9 cellular contexts compared by ENCODE assay signal in the genomic region with DNA sequence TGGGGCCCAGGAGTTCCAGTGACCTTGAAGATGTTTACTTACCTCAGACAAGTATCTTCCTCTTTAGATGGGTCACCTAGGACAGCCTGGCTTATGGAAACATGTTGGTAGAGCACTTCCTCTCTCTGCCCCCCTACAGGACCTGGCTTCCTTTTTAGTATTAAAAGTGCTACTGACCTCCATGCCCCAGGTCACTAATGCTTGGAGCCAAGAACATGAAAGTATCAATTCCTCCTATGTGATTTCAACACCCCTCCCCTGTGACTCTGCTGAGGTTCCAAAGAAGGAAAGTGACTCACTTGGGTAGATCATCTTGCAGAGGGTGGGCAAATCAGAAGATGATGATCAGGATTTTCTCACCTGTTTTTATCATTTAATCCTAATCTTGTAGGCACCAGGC.
DNase-seq lines count a peak whose midpoint lies in the region; ATAC-seq lines count a peak whose summit lies in the region.
"Had no signal": no experiment of that assay in that cellular context is flagged by ENCODE, and none has a peak within 500 bp of the region (broad histone marks: within the 10 kb centered on the region; RNA-seq: fewer than 3 reads in every experiment).

No MANE protein-coding gene starts in this region.

- peak; percentile 96 for DNase-seq in NOMO-1 treated with DMSO at 0.1 percent for 48 hours (lab: John Stamatoyannopoulos, UW; ENCODE audit: unreplicated experiment)
- peak; percentile 14 for DNase-seq in mesenchymal stem cell
- DNase-seq in activated CD8-positive, alpha-beta memory T cell treated with anti-CD3 and anti-CD28 coated beads, Interleukin-2, amount 10 ng/mL, durations not matched to agents 7 days and 5 days, result no peak
- DNase-seq in iPS-NIHi11 (ENCODE audit: low spot score), result no peak
- no peak for DNase-seq in HAP-1 (ENCODE audit: low spot score in 2 of 2)
- no peak for DNase-seq in activated effector memory CD4-positive, alpha-beta T cell treated with Interleukin-2 at 50 U/mL for 16 hours
- DNase-seq: NCI-H2107 had no signal

- no peak overlapping the region for H3K9ac ChIP-seq in mesenchymal stem cell (ENCODE audit: low read length)

- peaks cover 2% of the 10 kb centered on the region for H3K4me1 Mint-ChIP-seq in activated CD8-positive, alpha-beta memory T cell treated with anti-CD3 and anti-CD28 coated beads, Interleukin-2, amount 10 ng/mL, durations not matched to agents 7 days and 5 days

- H3K36me3 ChIP-seq in mesenchymal stem cell (ENCODE audit: control insufficient read depth in 1 of 2, insufficient read depth in 2 of 2, low read depth in 1 of 2, low read length in 2 of 2) (no peaks in the 10 kb centered on the region), HAP-1 (replicated peaks) (no peaks in the 10 kb centered on the region)

- ATAC-seq in GM18867 (IDR thresholded peaks at IDR 0.05; ENCODE audit: unreplicated experiment), result peak; percentile 52
- ATAC-seq in HG02642 (IDR thresholded peaks at IDR 0.05; ENCODE audit: poor library complexity, unreplicated experiment), result peak; percentile 62
- ATAC-seq in activated CD8-positive, alpha-beta memory T cell treated with anti-CD3 and anti-CD28 coated beads, Interleukin-2, amount 10 ng/mL, durations not matched to agents 7 days and 5 days, result no peak

- H3K27me3 ChIP-seq in mesenchymal stem cell (ENCODE audit: control insufficient read depth in 1 of 2, insufficient read depth in 1 of 2, low read length in 2 of 2), result no peaks in the 10 kb centered on the region
- H3K27me3 ChIP-seq in HAP-1 (ENCODE audit: low read depth), result no peaks in the 10 kb centered on the region

- no peak overlapping the region for H3K4ac ChIP-seq in mesenchymal stem cell (ENCODE audit: low read depth in 1 of 2, low read length in 2 of 2)

- H2BK15ac ChIP-seq in mesenchymal stem cell (ENCODE audit: low read depth, poor library complexity, severe bottlenecking), result no peak overlapping the region

- no peak overlapping the region for H2AFZ ChIP-seq in mesenchymal stem cell (ENCODE audit: low read depth, low read length)

- no peaks in the 10 kb centered on the region for H3K36me3 Mint-ChIP-seq in activated CD8-positive, alpha-beta memory T cell treated with anti-CD3 and anti-CD28 coated beads, Interleukin-2, amount 10 ng/mL, durations not matched to agents 7 days and 5 days

- H2AK5ac ChIP-seq in mesenchymal stem cell (ENCODE audit: low read length, severe bottlenecking), result no peak overlapping the region

- in situ Hi-C loops in HAP-1 (cut with MboI; ENCODE audit: low sequenced_read_pairs), result loop anchor here (10.0 to 25.0 kb wide), 2 partner anchors 194 to 407 kb away; no protein-coding TSS in a partner anchor

- H3K9me3 ChIP-seq in mesenchymal stem cell (ENCODE audit: control insufficient read depth, low read length), result no peaks in the 10 kb centered on the region
- no peaks in the 10 kb centered on the region for H3K9me3 ChIP-seq in HAP-1

- H3K27ac ChIP-seq in mesenchymal stem cell (ENCODE audit: low read length, poor library complexity, severe bottlenecking), result no peak overlapping the region

- no peak overlapping the region for H3K23ac ChIP-seq in mesenchymal stem cell (ENCODE audit: low read length in 2 of 2)

- no peak overlapping the region for H4K8ac ChIP-seq in mesenchymal stem cell (ENCODE audit: low read length)

- H2BK120ac ChIP-seq in mesenchymal stem cell (ENCODE audit: low read depth, low read length), result no peak overlapping the region

- no peak overlapping the region for H3K4me3 Mint-ChIP-seq in activated CD8-positive, alpha-beta memory T cell treated with anti-CD3 and anti-CD28 coated beads, Interleukin-2, amount 10 ng/mL, durations not matched to agents 7 days and 5 days

- H2BK5ac ChIP-seq in mesenchymal stem cell (ENCODE audit: low read depth, low read length, poor library complexity, severe bottlenecking), result no peak overlapping the region

- H3K4me1 ChIP-seq in mesenchymal stem cell (ENCODE audit: control insufficient read depth, insufficient read depth, low read depth, low read length) (no peaks in the 10 kb centered on the region), HAP-1 (no peaks in the 10 kb centered on the region)

- no peak overlapping the region for H2BK12ac ChIP-seq in mesenchymal stem cell (ENCODE audit: low read length in 2 of 2)

- peaks cover 7% of the 10 kb centered on the region for H3K27me3 Mint-ChIP-seq in activated CD8-positive, alpha-beta memory T cell treated with anti-CD3 and anti-CD28 coated beads, Interleukin-2, amount 10 ng/mL, durations not matched to agents 7 days and 5 days

- CTCF ChIA-PET in activated CD8-positive, alpha-beta memory T cell treated with anti-CD3 and anti-CD28 coated beads, Interleukin-2, amount 10 ng/mL, durations not matched to agents 7 days and 5 days (lab: Charles Lee), result interaction anchor here (0.6 to 1.9 kb wide), 6 partner anchors 35 to 603 kb away, joined by 3 to 8 read pairs (median 4); no protein-coding TSS in a partner anchor

- H3K9me3 Mint-ChIP-seq in activated CD8-positive, alpha-beta memory T cell treated with anti-CD3 and anti-CD28 coated beads, Interleukin-2, amount 10 ng/mL, durations not matched to agents 7 days and 5 days (ENCODE audit: low read depth), result no peaks in the 10 kb centered on the region

- H3K18ac ChIP-seq in mesenchymal stem cell (ENCODE audit: low read depth in 1 of 2, low read length in 2 of 2), result no peak overlapping the region

- no peak overlapping the region for H4K91ac ChIP-seq in mesenchymal stem cell (ENCODE audit: low read length)

- H3K79me1 ChIP-seq in mesenchymal stem cell (replicated peaks; ENCODE audit: low read length, poor library complexity, severe bottlenecking), result no peaks in the 10 kb centered on the region

- H3K4me3 ChIP-seq in mesenchymal stem cell (ENCODE audit: insufficient read depth in 1 of 2, low read depth in 1 of 2, low read length in 2 of 2) (no peak overlapping the region), HAP-1 (no peak overlapping the region)

- H3K14ac ChIP-seq in mesenchymal stem cell (ENCODE audit: low read length in 2 of 2), result no peak overlapping the region

- no peak overlapping the region for H3K27ac Mint-ChIP-seq in activated CD8-positive, alpha-beta memory T cell treated with anti-CD3 and anti-CD28 coated beads, Interleukin-2, amount 10 ng/mL, durations not matched to agents 7 days and 5 days

- no peak overlapping the region for H3K4me2 ChIP-seq in mesenchymal stem cell (ENCODE audit: low read length, poor library complexity, severe bottlenecking)

Comparison
In these comparisons a context has a peak if more than half of its experiments do, and no peak if none do; other contexts are left out.
1. DNase-seq: peak in NOMO-1 treated with DMSO at 0.1 percent for 48 hours (single experiment) and mesenchymal stem cell (single experiment); none in activated CD8-positive, alpha-beta memory T cell treated with anti-CD3 and anti-CD28 coated beads, Interleukin-2, amount 10 ng/mL, durations not matched to agents 7 days and 5 days (single experiment), iPS-NIHi11 (single experiment), HAP-1 (0 of 2) and activated effector memory CD4-positive, alpha-beta T cell treated with Interleukin-2 at 50 U/mL for 16 hours (single experiment).